In genomic region chr1:63648689-63649088, GRCh38 we compare ENCODE assay signal across 1 cellular context.
TF ChIP-seq lines count a peak whose summit lies in the region.

No MANE protein-coding gene starts in this region.

TF ChIP-seq in HepG2, 621 proteins besides CTCF, POLR2A, EP300 and RAD21 (continued from another document):
- no peak for TF ChIP-seq IRF9 (CRISPR knock-in tag; IDR thresholded peaks at IDR 0.05; ENCODE audit: borderline replicate concordance)
- TF ChIP-seq NFATC3 (CRISPR knock-in tag; IDR thresholded peaks at IDR 0.05): no peak
- no peak for TF ChIP-seq GTF3A (CRISPR knock-in tag; conservative IDR thresholded peaks at IDR 0.05)
- no peak for TF ChIP-seq RCOR2 (CRISPR knock-in tag; IDR thresholded peaks at IDR 0.05)
- no peak for TF ChIP-seq TEAD2 (CRISPR knock-in tag; IDR thresholded peaks at IDR 0.05)
- TF ChIP-seq HNRNPH1 (optimal IDR thresholded peaks at IDR 0.05; ENCODE audit: low read depth, low read length): no peak
- TF ChIP-seq ZNF674 (CRISPR knock-in tag; IDR thresholded peaks at IDR 0.05; ENCODE audit: low read depth): no peak
TF ChIP-seq in HepG2: peak in this region for 2.
